Comparison of ENCODE assay signal across 1 cellular context in genomic region chr19:54137114-54137912, GRCh38.
TF ChIP-seq lines count a peak whose summit lies in the region.

Gene CNOT3 (plus strand): TSS chr19:54137762. CDS start chr19:54142979, 5,217 bp downstream.

TF ChIP-seq in K562, 482 proteins besides CTCF, POLR2A, EP300 and RAD21 (continued from another document and continues in another):
- TF ChIP-seq, protein P1, sequence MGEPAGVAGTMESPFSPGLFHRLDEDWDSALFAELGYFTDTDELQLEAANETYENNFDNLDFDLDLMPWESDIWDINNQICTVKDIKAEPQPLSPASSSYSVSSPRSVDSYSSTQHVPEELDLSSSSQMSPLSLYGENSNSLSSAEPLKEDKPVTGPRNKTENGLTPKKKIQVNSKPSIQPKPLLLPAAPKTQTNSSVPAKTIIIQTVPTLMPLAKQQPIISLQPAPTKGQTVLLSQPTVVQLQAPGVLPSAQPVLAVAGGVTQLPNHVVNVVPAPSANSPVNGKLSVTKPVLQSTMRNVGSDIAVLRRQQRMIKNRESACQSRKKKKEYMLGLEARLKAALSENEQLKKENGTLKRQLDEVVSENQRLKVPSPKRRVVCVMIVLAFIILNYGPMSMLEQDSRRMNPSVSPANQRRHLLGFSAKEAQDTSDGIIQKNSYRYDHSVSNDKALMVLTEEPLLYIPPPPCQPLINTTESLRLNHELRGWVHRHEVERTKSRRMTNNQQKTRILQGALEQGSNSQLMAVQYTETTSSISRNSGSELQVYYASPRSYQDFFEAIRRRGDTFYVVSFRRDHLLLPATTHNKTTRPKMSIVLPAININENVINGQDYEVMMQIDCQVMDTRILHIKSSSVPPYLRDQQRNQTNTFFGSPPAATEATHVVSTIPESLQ (CRISPR knock-in tag; IDR thresholded peaks at IDR 0.05): no peak
- TF ChIP-seq ZSCAN29 (IDR thresholded peaks at IDR 0.05) (no peak), ZNF780A (CRISPR knock-in tag; IDR thresholded peaks at IDR 0.05) (no peak), ZNF431 (CRISPR knock-in tag; IDR thresholded peaks at IDR 0.05) (no peak), RB1 (IDR thresholded peaks at IDR 0.05; ENCODE audit: low read depth) (no peak), MXI1 (IDR thresholded peaks at IDR 0.05; ENCODE audit: low read depth, low read length) (peak; percentile 1; the same call in 1 of the 2 replicates), DMBX1 (CRISPR knock-in tag; IDR thresholded peaks at IDR 0.05; ENCODE audit: borderline replicate concordance) (no peak), TOE1 (IDR thresholded peaks at IDR 0.05; ENCODE audit: borderline replicate concordance) (no peak), TOE1 (CRISPR knock-in tag; IDR thresholded peaks at IDR 0.05; ENCODE audit: borderline replicate concordance, low read depth) (no peak), PML (IDR thresholded peaks at IDR 0.05; ENCODE audit: low read length) (peak; percentile 37; the same call in 1 of the 2 replicates), ZNF282 (CRISPR knock-in tag; IDR thresholded peaks at IDR 0.05) (no peak), CUX1 (CRISPR knock-in tag; IDR thresholded peaks at IDR 0.05) (no peak), ZNF12 (CRISPR knock-in tag; IDR thresholded peaks at IDR 0.05) (no peak), ZC3H4 (CRISPR knock-in tag; IDR thresholded peaks at IDR 0.05; ENCODE audit: borderline replicate concordance) (no peak), RBM17 (IDR thresholded peaks at IDR 0.05; ENCODE audit: borderline replicate concordance, low read depth, low read length) (no peak), RBBP5 (IDR thresholded peaks at IDR 0.05; ENCODE audit: borderline replicate concordance, insufficient read depth, low read length, poor library complexity, severe bottlenecking) (peak; percentile 49), ZNF263 (CRISPR knock-in tag; IDR thresholded peaks at IDR 0.05; ENCODE audit: borderline replicate concordance) (peak; percentile 1; the same call in 1 of the 2 replicates), HDAC3 (IDR thresholded peaks at IDR 0.05; ENCODE audit: borderline replicate concordance, partially characterized antibody) (no peak), HDGF (IDR thresholded peaks at IDR 0.05) (no peak), MCM2 (IDR thresholded peaks at IDR 0.05; ENCODE audit: low read depth) (no peak), CBX2 (IDR thresholded peaks at IDR 0.05; ENCODE audit: insufficient read depth, low read length, poor library complexity, severe bottlenecking) (no peak), ZBTB40 (IDR thresholded peaks at IDR 0.05) (no peak), ZBTB40 (CRISPR knock-in tag; IDR thresholded peaks at IDR 0.05) (no peak), EGR1 (conservative IDR thresholded peaks at IDR 0.05) (peak; percentile 99), SREBF1 (IDR thresholded peaks at IDR 0.05; ENCODE audit: borderline replicate concordance, low read depth, low read length) (no peak), HOXB6 (CRISPR knock-in tag; IDR thresholded peaks at IDR 0.05; ENCODE audit: borderline replicate concordance) (no peak), NFRKB (IDR thresholded peaks at IDR 0.05; ENCODE audit: low read depth) (peak; percentile 99), JUND (IDR thresholded peaks at IDR 0.05; ENCODE audit: borderline replicate concordance, low read depth, low read length) (0 out of 2 replicates have a peak, but pooled peaks have one; percentile 14), JUND (tag; IDR thresholded peaks at IDR 0.05; ENCODE audit: borderline replicate concordance, low read depth, low read length) (no peak)
- TF ChIP-seq, protein P2, sequence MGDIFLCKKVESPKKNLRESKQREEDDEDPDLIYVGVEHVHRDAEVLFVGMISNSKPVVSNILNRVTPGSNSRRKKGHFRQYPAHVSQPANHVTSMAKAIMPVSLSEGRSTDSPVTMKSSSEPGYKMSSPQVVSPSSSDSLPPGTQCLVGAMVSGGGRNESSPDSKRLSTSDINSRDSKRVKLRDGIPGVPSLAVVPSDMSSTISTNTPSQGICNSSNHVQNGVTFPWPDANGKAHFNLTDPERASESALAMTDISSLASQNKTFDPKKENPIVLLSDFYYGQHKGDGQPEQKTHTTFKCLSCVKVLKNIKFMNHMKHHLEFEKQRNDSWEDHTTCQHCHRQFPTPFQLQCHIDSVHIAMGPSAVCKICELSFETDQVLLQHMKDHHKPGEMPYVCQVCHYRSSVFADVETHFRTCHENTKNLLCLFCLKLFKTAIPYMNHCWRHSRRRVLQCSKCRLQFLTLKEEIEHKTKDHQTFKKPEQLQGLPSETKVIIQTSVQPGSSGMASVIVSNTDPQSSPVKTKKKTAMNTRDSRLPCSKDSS (IDR thresholded peaks at IDR 0.05; ENCODE audit: low read depth, partially characterized antibody): no peak
- TF ChIP-seq, protein P3, sequence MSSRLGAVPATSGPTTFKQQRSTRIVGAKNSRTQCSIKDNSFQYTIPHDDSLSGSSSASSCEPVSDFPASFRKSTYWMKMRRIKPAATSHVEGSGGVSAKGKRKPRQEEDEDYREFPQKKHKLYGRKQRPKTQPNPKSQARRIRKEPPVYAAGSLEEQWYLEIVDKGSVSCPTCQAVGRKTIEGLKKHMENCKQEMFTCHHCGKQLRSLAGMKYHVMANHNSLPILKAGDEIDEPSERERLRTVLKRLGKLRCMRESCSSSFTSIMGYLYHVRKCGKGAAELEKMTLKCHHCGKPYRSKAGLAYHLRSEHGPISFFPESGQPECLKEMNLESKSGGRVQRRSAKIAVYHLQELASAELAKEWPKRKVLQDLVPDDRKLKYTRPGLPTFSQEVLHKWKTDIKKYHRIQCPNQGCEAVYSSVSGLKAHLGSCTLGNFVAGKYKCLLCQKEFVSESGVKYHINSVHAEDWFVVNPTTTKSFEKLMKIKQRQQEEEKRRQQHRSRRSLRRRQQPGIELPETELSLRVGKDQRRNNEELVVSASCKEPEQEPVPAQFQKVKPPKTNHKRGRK (tag; IDR thresholded peaks at IDR 0.05): no peak
- TF ChIP-seq, protein P4, sequence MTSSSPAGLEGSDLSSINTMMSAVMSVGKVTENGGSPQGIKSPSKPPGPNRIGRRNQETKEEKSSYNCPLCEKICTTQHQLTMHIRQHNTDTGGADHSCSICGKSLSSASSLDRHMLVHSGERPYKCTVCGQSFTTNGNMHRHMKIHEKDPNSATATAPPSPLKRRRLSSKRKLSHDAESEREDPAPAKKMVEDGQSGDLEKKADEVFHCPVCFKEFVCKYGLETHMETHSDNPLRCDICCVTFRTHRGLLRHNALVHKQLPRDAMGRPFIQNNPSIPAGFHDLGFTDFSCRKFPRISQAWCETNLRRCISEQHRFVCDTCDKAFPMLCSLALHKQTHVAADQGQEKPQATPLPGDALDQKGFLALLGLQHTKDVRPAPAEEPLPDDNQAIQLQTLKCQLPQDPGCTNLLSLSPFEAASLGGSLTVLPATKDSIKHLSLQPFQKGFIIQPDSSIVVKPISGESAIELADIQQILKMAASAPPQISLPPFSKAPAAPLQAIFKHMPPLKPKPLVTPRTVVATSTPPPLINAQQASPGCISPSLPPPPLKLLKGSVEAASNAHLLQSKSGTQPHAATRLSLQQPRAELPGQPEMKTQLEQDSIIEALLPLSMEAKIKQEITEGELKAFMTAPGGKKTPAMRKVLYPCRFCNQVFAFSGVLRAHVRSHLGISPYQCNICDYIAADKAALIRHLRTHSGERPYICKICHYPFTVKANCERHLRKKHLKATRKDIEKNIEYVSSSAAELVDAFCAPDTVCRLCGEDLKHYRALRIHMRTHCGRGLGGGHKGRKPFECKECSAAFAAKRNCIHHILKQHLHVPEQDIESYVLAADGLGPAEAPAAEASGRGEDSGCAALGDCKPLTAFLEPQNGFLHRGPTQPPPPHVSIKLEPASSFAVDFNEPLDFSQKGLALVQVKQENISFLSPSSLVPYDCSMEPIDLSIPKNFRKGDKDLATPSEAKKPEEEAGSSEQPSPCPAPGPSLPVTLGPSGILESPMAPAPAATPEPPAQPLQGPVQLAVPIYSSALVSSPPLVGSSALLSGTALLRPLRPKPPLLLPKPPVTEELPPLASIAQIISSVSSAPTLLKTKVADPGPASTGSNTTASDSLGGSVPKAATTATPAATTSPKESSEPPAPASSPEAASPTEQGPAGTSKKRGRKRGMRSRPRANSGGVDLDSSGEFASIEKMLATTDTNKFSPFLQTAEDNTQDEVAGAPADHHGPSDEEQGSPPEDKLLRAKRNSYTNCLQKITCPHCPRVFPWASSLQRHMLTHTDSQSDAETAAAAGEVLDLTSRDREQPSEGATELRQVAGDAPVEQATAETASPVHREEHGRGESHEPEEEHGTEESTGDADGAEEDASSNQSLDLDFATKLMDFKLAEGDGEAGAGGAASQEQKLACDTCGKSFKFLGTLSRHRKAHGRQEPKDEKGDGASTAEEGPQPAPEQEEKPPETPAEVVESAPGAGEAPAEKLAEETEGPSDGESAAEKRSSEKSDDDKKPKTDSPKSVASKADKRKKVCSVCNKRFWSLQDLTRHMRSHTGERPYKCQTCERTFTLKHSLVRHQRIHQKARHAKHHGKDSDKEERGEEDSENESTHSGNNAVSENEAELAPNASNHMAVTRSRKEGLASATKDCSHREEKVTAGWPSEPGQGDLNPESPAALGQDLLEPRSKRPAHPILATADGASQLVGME (CRISPR knock-in tag; IDR thresholded peaks at IDR 0.05): no peak
